ENCODE assay signal across 1 cellular context in the genomic region with DNA sequence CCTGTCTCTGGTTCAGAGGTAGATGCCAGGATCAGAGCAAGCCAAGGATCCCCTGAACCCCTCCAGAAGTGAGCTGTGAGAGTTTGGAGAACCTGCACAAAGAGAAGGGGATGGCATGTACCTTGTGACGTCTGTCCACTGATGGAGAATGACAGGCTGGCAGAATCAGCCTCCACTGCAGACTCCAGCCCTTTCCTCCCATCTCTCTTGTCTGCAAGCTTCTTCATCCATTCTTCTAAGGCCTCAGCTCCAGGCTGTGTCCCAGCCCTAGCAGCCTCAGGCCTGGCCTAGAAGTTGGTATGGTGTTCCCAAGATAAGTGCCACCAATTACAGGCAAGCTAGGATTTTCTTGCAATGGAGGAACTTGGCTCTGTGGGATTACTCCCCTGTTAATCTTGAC.
TF ChIP-seq lines count a peak whose summit lies in the region.

No MANE protein-coding gene starts in this region.

TF ChIP-seq in A549, 52 proteins besides CTCF, POLR2A, EP300 and RAD21 (continued from another document):
- TF ChIP-seq ESRRA (IDR thresholded peaks at IDR 0.05; ENCODE audit: borderline replicate concordance, low read length) (no peak), MAZ (IDR thresholded peaks at IDR 0.05; ENCODE audit: borderline replicate concordance, low read depth, low read length) (no peak), ZFP36 (IDR thresholded peaks at IDR 0.05; ENCODE audit: borderline replicate concordance, partially characterized antibody) (no peak), POLR2AphosphoS2 (conservative IDR thresholded peaks at IDR 0.05; ENCODE audit: low read length) (no peak), CBX2 (IDR thresholded peaks at IDR 0.05; ENCODE audit: borderline replicate concordance, low read depth) (no peak), MAFK (IDR thresholded peaks at IDR 0.05; ENCODE audit: partially characterized antibody) (no peak), HDAC2 (IDR thresholded peaks at IDR 0.05) (no peak), FOXS1 (CRISPR knock-in tag; IDR thresholded peaks at IDR 0.05) (no peak), CHD2 (IDR thresholded peaks at IDR 0.05; ENCODE audit: low read length, partially characterized antibody) (no peak), KDM5A (IDR thresholded peaks at IDR 0.05) (no peak), NR3C1 (IDR thresholded peaks at IDR 0.05) (no peak), EHF (CRISPR knock-in tag; IDR thresholded peaks at IDR 0.05) (no peak), SREBF2 (IDR thresholded peaks at IDR 0.05) (no peak), ZSCAN20 (CRISPR knock-in tag; IDR thresholded peaks at IDR 0.05) (no peak)
- TF ChIP-seq, protein P1, sequence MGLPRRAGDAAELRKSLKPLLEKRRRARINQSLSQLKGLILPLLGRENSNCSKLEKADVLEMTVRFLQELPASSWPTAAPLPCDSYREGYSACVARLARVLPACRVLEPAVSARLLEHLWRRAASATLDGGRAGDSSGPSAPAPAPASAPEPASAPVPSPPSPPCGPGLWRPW (IDR thresholded peaks at IDR 0.05) = no peak
- TF ChIP-seq, protein P2, sequence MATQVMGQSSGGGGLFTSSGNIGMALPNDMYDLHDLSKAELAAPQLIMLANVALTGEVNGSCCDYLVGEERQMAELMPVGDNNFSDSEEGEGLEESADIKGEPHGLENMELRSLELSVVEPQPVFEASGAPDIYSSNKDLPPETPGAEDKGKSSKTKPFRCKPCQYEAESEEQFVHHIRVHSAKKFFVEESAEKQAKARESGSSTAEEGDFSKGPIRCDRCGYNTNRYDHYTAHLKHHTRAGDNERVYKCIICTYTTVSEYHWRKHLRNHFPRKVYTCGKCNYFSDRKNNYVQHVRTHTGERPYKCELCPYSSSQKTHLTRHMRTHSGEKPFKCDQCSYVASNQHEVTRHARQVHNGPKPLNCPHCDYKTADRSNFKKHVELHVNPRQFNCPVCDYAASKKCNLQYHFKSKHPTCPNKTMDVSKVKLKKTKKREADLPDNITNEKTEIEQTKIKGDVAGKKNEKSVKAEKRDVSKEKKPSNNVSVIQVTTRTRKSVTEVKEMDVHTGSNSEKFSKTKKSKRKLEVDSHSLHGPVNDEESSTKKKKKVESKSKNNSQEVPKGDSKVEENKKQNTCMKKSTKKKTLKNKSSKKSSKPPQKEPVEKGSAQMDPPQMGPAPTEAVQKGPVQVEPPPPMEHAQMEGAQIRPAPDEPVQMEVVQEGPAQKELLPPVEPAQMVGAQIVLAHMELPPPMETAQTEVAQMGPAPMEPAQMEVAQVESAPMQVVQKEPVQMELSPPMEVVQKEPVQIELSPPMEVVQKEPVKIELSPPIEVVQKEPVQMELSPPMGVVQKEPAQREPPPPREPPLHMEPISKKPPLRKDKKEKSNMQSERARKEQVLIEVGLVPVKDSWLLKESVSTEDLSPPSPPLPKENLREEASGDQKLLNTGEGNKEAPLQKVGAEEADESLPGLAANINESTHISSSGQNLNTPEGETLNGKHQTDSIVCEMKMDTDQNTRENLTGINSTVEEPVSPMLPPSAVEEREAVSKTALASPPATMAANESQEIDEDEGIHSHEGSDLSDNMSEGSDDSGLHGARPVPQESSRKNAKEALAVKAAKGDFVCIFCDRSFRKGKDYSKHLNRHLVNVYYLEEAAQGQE (IDR thresholded peaks at IDR 0.05) = no peak
- TF ChIP-seq, protein P3, sequence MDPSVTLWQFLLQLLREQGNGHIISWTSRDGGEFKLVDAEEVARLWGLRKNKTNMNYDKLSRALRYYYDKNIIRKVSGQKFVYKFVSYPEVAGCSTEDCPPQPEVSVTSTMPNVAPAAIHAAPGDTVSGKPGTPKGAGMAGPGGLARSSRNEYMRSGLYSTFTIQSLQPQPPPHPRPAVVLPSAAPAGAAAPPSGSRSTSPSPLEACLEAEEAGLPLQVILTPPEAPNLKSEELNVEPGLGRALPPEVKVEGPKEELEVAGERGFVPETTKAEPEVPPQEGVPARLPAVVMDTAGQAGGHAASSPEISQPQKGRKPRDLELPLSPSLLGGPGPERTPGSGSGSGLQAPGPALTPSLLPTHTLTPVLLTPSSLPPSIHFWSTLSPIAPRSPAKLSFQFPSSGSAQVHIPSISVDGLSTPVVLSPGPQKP (IDR thresholded peaks at IDR 0.05; ENCODE audit: low read depth, low read length) = no peak
